ENCODE assay signal across 7 cellular contexts in the genomic region with DNA sequence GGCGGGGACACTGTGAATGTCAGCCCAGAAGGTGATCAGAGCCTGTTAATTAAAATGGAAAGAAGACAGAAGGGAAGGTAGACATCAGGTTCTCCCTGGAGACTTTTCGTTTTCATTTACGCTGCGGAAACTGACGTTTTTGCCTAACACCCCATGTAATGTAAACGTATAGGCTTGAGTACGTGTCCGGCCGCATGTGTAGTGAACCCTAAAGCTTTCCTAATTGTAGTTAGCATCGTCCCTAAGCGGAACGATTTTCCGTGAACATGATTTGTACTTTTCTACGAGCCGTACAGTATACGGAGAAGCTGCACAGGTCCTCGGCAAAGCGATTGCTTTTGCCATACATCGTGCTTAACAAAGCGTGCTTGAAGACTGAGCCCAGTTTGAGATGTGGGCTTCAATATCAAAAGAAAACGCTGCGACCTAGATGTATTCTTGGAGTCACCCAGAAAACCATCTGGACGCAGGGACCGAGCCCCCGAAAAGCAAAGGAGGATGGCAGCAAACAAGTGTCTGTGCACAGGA. TPM values are rescaled to one million over a fixed set of nuclear protein-coding genes. Genes with fewer than 3 reads are reported as not detected.
DNase-seq lines count a peak whose midpoint lies in the region; ATAC-seq and TF ChIP-seq lines count a peak whose summit lies in the region.

No MANE protein-coding gene starts in this region.

- TF ChIP-seq CTCF in type B pancreatic cell (conservative IDR thresholded peaks at IDR 0.05) = no peak

- peaks cover 3% of the 10 kb centered on the region for H3K27me3 Mint-ChIP-seq in type B pancreatic cell

- no peaks in the 10 kb centered on the region for H3K9me3 Mint-ChIP-seq in activated naive CD4-positive, alpha-beta T cell treated with anti-CD3 and anti-CD28 coated beads, Interleukin-2, amount 50 U/mL, for 72 hours
- H3K9me3 Mint-ChIP-seq in type B pancreatic cell = no peaks in the 10 kb centered on the region

- peak overlapping the region; percentile 99 for H3K4me3 Mint-ChIP-seq in type B pancreatic cell

- peaks cover 32 to 40% of the 10 kb centered on the region in 2 donors for H3K36me3 Mint-ChIP-seq in activated naive CD4-positive, alpha-beta T cell treated with anti-CD3 and anti-CD28 coated beads, Interleukin-2, amount 50 U/mL, for 72 hours
- H3K36me3 Mint-ChIP-seq in type B pancreatic cell = peaks cover 3% of the 10 kb centered on the region

- DNase-seq in activated naive CD4-positive, alpha-beta T cell treated with anti-CD3 and anti-CD28 coated beads, Interleukin-2, amount 50 U/mL, for 72 hours (ENCODE audit: low spot score in 2 of 2) = no peak
- DNase-seq in left kidney (ENCODE audit: low read depth, low spot score) = peak; percentile 4
- DNase-seq in type B pancreatic cell (ENCODE audit: extremely low spot score, unreplicated experiment) = no peak
- DNase-seq in posterior cingulate gyrus = no peak
- no peak for DNase-seq in DMS153 (lab: John Stamatoyannopoulos, UW)

- H3K4me1 Mint-ChIP-seq in type B pancreatic cell (ENCODE audit: unreplicated experiment) = peaks cover 22% of the 10 kb centered on the region

- peak; percentile 15 for ATAC-seq in GM19324 (IDR thresholded peaks at IDR 0.05; ENCODE audit: low FRiP score, unreplicated experiment)
- peak; percentile 9 for ATAC-seq in HG03045 (IDR thresholded peaks at IDR 0.05; ENCODE audit: unreplicated experiment)
- ATAC-seq in activated naive CD4-positive, alpha-beta T cell treated with anti-CD3 and anti-CD28 coated beads, Interleukin-2, amount 50 U/mL, for 72 hours = no peak

- intact Hi-C loops in posterior cingulate gyrus (cut with DNase I) = loop anchor here (5.0 kb wide), 2 partner anchors 144 to 349 kb away; a partner anchor contains a TSS

- H3K27ac Mint-ChIP-seq in activated naive CD4-positive, alpha-beta T cell treated with anti-CD3 and anti-CD28 coated beads, Interleukin-2, amount 50 U/mL, for 72 hours = peak overlapping the region; percentile 99
- peak overlapping the region; percentile 93 for H3K27ac Mint-ChIP-seq in type B pancreatic cell

RNA-seq across cellular contexts. Expression of a gene that starts 0.3 kb away (rescaled TPM):
- total RNA-seq in activated naive CD4-positive, alpha-beta T cell treated with anti-CD3 and anti-CD28 coated beads, Interleukin-2, amount 50 U/mL, for 72 hours = 10 to 100 TPM; 61.0 TPM
- total RNA-seq in type B pancreatic cell (ENCODE audit: low replicate concordance) = 40.2 and 44.8 TPM in 2 replicates

RNA-seq across cellular contexts. Expression of a gene that starts 1.0 kb away (rescaled TPM):
- total RNA-seq in activated naive CD4-positive, alpha-beta T cell treated with anti-CD3 and anti-CD28 coated beads, Interleukin-2, amount 50 U/mL, for 72 hours = 1 to 10 TPM; 1.2 to 4.8 TPM
- 2.0 and 4.7 TPM in 2 replicates for total RNA-seq in type B pancreatic cell (ENCODE audit: low replicate concordance)

Comparison
In these comparisons a context has a peak if more than half of its experiments do, and no peak if none do; other contexts are left out.
1. ATAC-seq: peak in GM19324 (single experiment) and HG03045 (single experiment); none in activated naive CD4-positive, alpha-beta T cell treated with anti-CD3 and anti-CD28 coated beads, Interleukin-2, amount 50 U/mL, for 72 hours (0 of 2).